In the genomic region with DNA sequence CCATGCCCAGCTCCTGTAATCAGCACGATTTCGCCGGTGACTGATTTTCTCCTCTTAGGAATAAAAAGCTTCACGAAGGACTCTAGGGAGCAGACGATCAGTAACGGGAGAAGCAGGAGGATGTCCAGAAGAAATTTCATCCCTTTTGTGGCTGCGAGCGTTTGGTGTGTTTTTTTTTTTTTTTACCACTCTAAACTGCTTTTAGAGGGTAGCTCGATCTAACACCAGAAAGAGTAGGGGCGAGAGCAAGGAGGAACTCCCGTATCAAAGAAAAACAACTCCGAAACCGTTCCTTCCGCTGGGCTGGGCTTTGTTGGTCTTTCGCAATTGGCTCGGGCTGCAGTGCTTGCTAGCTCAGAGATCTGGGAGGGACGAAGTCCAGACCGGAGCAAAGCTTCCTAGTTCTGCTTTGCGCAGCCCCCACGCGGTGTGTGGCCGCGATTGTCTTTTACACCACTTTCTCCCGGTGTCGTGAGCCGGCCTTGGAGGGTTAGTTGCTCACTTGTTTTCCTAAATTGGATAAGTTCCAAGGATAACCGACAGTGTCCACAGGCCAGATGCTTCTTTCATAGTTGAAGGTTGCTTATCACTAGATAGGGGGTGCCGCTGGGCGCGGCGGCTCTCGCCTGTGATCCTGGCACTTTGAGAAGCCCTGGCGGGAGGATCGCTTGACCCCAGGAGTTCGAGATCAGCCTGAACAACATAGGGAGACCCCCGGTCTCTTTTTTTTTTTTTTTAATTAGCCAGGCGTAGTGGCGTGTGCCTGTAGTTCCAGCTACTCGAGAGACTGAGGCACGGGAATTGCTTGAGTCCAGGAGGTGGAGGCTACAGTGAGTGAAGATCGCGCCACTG, we compare ENCODE assay signal across 1 cellular context.
TF ChIP-seq lines count a peak whose summit lies in the region.

A gene with protein sequence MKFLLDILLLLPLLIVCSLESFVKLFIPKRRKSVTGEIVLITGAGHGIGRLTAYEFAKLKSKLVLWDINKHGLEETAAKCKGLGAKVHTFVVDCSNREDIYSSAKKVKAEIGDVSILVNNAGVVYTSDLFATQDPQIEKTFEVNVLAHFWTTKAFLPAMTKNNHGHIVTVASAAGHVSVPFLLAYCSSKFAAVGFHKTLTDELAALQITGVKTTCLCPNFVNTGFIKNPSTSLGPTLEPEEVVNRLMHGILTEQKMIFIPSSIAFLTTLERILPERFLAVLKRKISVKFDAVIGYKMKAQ (minus strand): TSS at position 258 of the 852 bp plus-strand sequence. CDS start 118 bp downstream, at position 140.

TF ChIP-seq in K562, 482 proteins besides CTCF, POLR2A, EP300 and RAD21 (continued from another document):
- peak; percentile 38; the same call in 1 of the 2 replicates for TF ChIP-seq NKRF (IDR thresholded peaks at IDR 0.05; ENCODE audit: borderline replicate concordance)
- TF ChIP-seq, protein P1, sequence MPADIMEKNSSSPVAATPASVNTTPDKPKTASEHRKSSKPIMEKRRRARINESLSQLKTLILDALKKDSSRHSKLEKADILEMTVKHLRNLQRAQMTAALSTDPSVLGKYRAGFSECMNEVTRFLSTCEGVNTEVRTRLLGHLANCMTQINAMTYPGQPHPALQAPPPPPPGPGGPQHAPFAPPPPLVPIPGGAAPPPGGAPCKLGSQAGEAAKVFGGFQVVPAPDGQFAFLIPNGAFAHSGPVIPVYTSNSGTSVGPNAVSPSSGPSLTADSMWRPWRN (IDR thresholded peaks at IDR 0.05; ENCODE audit: low read depth), result no peak; the same call in 1 of the 2 replicates
- TF ChIP-seq NFIC (IDR thresholded peaks at IDR 0.05), result peak; percentile 95
- TF ChIP-seq FOXK1 (CRISPR knock-in tag; IDR thresholded peaks at IDR 0.05; ENCODE audit: borderline replicate concordance), result 0 out of 2 replicates have a peak, but pooled peaks have one; percentile 23
- no peak for TF ChIP-seq SRSF1 (IDR thresholded peaks at IDR 0.05; ENCODE audit: low read depth, low read length)
- peak; percentile 85; the same call in 1 of the 2 replicates for TF ChIP-seq MTA3 (IDR thresholded peaks at IDR 0.05; ENCODE audit: borderline replicate concordance)
- TF ChIP-seq CXXC5 (CRISPR knock-in tag; IDR thresholded peaks at IDR 0.05), result peak; percentile 80
- peak; percentile 96 for TF ChIP-seq SOX6 (IDR thresholded peaks at IDR 0.05)
- no peak for TF ChIP-seq NCOA6 (IDR thresholded peaks at IDR 0.05)
- TF ChIP-seq, protein P2, sequence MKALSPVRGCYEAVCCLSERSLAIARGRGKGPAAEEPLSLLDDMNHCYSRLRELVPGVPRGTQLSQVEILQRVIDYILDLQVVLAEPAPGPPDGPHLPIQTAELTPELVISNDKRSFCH (CRISPR knock-in tag; IDR thresholded peaks at IDR 0.05), result no peak
- TF ChIP-seq, protein P2 (tag; IDR thresholded peaks at IDR 0.05), result peak; percentile 75; the same call in 1 of the 2 replicates
- 0 out of 2 replicates have a peak, but pooled peaks have one; percentile 25 for TF ChIP-seq TARDBP (IDR thresholded peaks at IDR 0.05)
- TF ChIP-seq ETV1 (tag; conservative IDR thresholded peaks at IDR 0.05; ENCODE audit: low read depth), result peak; percentile 83
- peak; percentile 8; the same call in 1 of the 2 replicates for TF ChIP-seq ELF2 (CRISPR knock-in tag; IDR thresholded peaks at IDR 0.05)
- TF ChIP-seq, protein P3, sequence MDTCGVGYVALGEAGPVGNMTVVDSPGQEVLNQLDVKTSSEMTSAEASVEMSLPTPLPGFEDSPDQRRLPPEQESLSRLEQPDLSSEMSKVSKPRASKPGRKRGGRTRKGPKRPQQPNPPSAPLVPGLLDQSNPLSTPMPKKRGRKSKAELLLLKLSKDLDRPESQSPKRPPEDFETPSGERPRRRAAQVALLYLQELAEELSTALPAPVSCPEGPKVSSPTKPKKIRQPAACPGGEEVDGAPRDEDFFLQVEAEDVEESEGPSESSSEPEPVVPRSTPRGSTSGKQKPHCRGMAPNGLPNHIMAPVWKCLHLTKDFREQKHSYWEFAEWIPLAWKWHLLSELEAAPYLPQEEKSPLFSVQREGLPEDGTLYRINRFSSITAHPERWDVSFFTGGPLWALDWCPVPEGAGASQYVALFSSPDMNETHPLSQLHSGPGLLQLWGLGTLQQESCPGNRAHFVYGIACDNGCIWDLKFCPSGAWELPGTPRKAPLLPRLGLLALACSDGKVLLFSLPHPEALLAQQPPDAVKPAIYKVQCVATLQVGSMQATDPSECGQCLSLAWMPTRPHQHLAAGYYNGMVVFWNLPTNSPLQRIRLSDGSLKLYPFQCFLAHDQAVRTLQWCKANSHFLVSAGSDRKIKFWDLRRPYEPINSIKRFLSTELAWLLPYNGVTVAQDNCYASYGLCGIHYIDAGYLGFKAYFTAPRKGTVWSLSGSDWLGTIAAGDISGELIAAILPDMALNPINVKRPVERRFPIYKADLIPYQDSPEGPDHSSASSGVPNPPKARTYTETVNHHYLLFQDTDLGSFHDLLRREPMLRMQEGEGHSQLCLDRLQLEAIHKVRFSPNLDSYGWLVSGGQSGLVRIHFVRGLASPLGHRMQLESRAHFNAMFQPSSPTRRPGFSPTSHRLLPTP (IDR thresholded peaks at IDR 0.05; ENCODE audit: borderline replicate concordance, extremely low read depth, insufficient read length), result peak; percentile 35
- TF ChIP-seq ESRRA (IDR thresholded peaks at IDR 0.05; ENCODE audit: borderline replicate concordance, low read depth), result peak; percentile 15; the same call in 1 of the 2 replicates
- peak; percentile 70 to 78 for TF ChIP-seq AFF1 (IDR thresholded peaks at IDR 0.05; ENCODE audit: low read depth in 1 of 2, partially characterized antibody in 2 of 2)
- TF ChIP-seq DPF2 (IDR thresholded peaks at IDR 0.05), result peak; percentile 69; the same call in 1 of the 2 replicates
- TF ChIP-seq, protein P4, sequence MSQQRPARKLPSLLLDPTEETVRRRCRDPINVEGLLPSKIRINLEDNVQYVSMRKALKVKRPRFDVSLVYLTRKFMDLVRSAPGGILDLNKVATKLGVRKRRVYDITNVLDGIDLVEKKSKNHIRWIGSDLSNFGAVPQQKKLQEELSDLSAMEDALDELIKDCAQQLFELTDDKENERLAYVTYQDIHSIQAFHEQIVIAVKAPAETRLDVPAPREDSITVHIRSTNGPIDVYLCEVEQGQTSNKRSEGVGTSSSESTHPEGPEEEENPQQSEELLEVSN (IDR thresholded peaks at IDR 0.05; ENCODE audit: borderline replicate concordance in 1 of 2, extremely low read depth in 1 of 2, insufficient read depth in 1 of 2, insufficient read length in 1 of 2, low read depth in 1 of 2, low read length in 1 of 2, poor library complexity in 1 of 2, severe bottlenecking in 1 of 2), result peak; percentile 44 to 56
- TF ChIP-seq, protein P5, sequence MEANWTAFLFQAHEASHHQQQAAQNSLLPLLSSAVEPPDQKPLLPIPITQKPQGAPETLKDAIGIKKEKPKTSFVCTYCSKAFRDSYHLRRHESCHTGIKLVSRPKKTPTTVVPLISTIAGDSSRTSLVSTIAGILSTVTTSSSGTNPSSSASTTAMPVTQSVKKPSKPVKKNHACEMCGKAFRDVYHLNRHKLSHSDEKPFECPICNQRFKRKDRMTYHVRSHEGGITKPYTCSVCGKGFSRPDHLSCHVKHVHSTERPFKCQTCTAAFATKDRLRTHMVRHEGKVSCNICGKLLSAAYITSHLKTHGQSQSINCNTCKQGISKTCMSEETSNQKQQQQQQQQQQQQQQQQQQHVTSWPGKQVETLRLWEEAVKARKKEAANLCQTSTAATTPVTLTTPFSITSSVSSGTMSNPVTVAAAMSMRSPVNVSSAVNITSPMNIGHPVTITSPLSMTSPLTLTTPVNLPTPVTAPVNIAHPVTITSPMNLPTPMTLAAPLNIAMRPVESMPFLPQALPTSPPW (CRISPR knock-in tag; IDR thresholded peaks at IDR 0.05), result peak; percentile 41
- peak; percentile 93 for TF ChIP-seq CTBP1 (IDR thresholded peaks at IDR 0.05; ENCODE audit: borderline replicate concordance)
- TF ChIP-seq SRF (CRISPR knock-in tag; IDR thresholded peaks at IDR 0.05), result peak in 1 of 2 experiments; percentile 46; a peak in 1 of 4 replicates
- TF ChIP-seq U2AF2 (optimal IDR thresholded peaks at IDR 0.05; ENCODE audit: low read depth, low read length), result no peak
- TF ChIP-seq LEF1 (IDR thresholded peaks at IDR 0.05), result peak; percentile 57; the same call in 1 of the 2 replicates
- 0 out of 2 replicates have a peak, but pooled peaks have one; percentile 46 for TF ChIP-seq ZNF79 (CRISPR knock-in tag; IDR thresholded peaks at IDR 0.05; ENCODE audit: low read depth)
- TF ChIP-seq CCAR2 (IDR thresholded peaks at IDR 0.05; ENCODE audit: low read depth, low read length), result no peak
- TF ChIP-seq KDM4B (IDR thresholded peaks at IDR 0.05; ENCODE audit: borderline replicate concordance in 2 of 2, low read depth in 1 of 2), result peak in 1 of 2 experiments; percentile 53; a peak in 1 of 4 replicates
- no peak for TF ChIP-seq PHTF2 (CRISPR knock-in tag; IDR thresholded peaks at IDR 0.05)
- peak; percentile 71 for TF ChIP-seq GABPB1 (CRISPR knock-in tag; IDR thresholded peaks at IDR 0.05)
- TF ChIP-seq POLR2G (IDR thresholded peaks at IDR 0.05; ENCODE audit: low read depth, low read length), result peak; percentile 89
- TF ChIP-seq, protein P6, sequence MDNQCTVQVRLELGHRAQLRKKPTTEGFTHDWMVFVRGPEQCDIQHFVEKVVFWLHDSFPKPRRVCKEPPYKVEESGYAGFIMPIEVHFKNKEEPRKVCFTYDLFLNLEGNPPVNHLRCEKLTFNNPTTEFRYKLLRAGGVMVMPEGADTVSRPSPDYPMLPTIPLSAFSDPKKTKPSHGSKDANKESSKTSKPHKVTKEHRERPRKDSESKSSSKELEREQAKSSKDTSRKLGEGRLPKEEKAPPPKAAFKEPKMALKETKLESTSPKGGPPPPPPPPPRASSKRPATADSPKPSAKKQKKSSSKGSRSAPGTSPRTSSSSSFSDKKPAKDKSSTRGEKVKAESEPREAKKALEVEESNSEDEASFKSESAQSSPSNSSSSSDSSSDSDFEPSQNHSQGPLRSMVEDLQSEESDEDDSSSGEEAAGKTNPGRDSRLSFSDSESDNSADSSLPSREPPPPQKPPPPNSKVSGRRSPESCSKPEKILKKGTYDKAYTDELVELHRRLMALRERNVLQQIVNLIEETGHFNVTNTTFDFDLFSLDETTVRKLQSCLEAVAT (IDR thresholded peaks at IDR 0.05), result peak; percentile 83 to 84; a peak in 3 of 4 replicates
- TF ChIP-seq, protein P7, sequence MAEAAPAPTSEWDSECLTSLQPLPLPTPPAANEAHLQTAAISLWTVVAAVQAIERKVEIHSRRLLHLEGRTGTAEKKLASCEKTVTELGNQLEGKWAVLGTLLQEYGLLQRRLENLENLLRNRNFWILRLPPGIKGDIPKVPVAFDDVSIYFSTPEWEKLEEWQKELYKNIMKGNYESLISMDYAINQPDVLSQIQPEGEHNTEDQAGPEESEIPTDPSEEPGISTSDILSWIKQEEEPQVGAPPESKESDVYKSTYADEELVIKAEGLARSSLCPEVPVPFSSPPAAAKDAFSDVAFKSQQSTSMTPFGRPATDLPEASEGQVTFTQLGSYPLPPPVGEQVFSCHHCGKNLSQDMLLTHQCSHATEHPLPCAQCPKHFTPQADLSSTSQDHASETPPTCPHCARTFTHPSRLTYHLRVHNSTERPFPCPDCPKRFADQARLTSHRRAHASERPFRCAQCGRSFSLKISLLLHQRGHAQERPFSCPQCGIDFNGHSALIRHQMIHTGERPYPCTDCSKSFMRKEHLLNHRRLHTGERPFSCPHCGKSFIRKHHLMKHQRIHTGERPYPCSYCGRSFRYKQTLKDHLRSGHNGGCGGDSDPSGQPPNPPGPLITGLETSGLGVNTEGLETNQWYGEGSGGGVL (CRISPR knock-in tag; IDR thresholded peaks at IDR 0.05), result no peak
- peak; percentile 39; the same call in 1 of the 2 replicates for TF ChIP-seq SP1 (CRISPR knock-in tag; IDR thresholded peaks at IDR 0.05)
- peak; percentile 82 for TF ChIP-seq POLR2AphosphoS5 (IDR thresholded peaks at IDR 0.05; ENCODE audit: control insufficient read depth, insufficient read depth, low read depth, low read length)
- TF ChIP-seq TRIM24 (IDR thresholded peaks at IDR 0.05), result peak; percentile 36 to 66; a peak in 3 of 4 replicates
- TF ChIP-seq CREM (IDR thresholded peaks at IDR 0.05; ENCODE audit: low read depth), result peak; percentile 63
- no peak for TF ChIP-seq SMARCA5 (IDR thresholded peaks at IDR 0.05)
- TF ChIP-seq CBFB (CRISPR knock-in tag; IDR thresholded peaks at IDR 0.05), result no peak
- no peak for TF ChIP-seq ZNF644 (tag; IDR thresholded peaks at IDR 0.05; ENCODE audit: low read depth)
- peak in 1 of 2 experiments; percentile 81; a peak in 2 of 4 replicates for TF ChIP-seq MAZ (CRISPR knock-in tag; conservative IDR thresholded peaks at IDR 0.05 in 1 of 2, IDR thresholded peaks at IDR 0.05 in 1 of 2)
- no peak for TF ChIP-seq PURB (CRISPR knock-in tag; IDR thresholded peaks at IDR 0.05; ENCODE audit: low read depth)
TF ChIP-seq in K562: peak in this region for 130.
